ENCODE assay signal across 18 cellular contexts in genomic region chr17:80374039-80374731, GRCh38. TPM values are rescaled to one million over a fixed set of nuclear protein-coding genes. Genes with fewer than 3 reads are reported as not detected.
DNase-seq lines count a peak whose midpoint lies in the region; ATAC-seq, FAIRE-seq and TF ChIP-seq lines count a peak whose summit lies in the region.
"Had no signal": no experiment of that assay in that cellular context is flagged by ENCODE, and none has a peak within 500 bp of the region (broad histone marks: within the 10 kb centered on the region; RNA-seq: fewer than 3 reads in every experiment).

No MANE protein-coding gene starts in this region.

- H3K4me3 ChIP-seq in bronchial epithelial cell (ENCODE audit: low read depth, low read length) = no peak overlapping the region
- H3K4me3 ChIP-seq: MG63, PC-9 had no signal

- peaks cover 21% of the 10 kb centered on the region for H3K36me3 Mint-ChIP-seq in activated naive CD4-positive, alpha-beta T cell treated with anti-CD3 and anti-CD28 coated beads, Interleukin-2, amount 50 U/mL, for 24 hours
- H3K36me3 Mint-ChIP-seq in stimulated activated naive B cell treated with anti-CD40 and anti-IgM and Interleukin-4, amounts not matched to agents 10 μg/mL and 1 μg/mL and 100 μg/mL, for 72 hours = peaks cover 37 to 60% of the 10 kb centered on the region in 2 donors

- DNase-seq in activated naive CD4-positive, alpha-beta T cell treated with Interleukin-2 at 50 U/mL for 16 hours = no peak
- DNase-seq in bronchial epithelial cell (ENCODE audit: low read depth) (no peak), mesenteric fat pad (ENCODE audit: low spot score) (peak; percentile 72)
- DNase-seq in stimulated activated naive B cell treated with anti-CD40 and anti-IgM and Interleukin-4, amounts not matched to agents 10 μg/mL and 1 μg/mL and 100 μg/mL, for 72 hours = no peak
- DNase-seq: Calu3; CD4-positive, alpha-beta memory T cell; DMS53; IMR-90; Karpas-422; MG63; NCI-H1092; NCI-H2081 treated with DMSO at 0.1 percent for 48 hours; NCI-H510A; NCI-H774; PC-9 had no signal

- H3K27ac Mint-ChIP-seq in activated naive CD4-positive, alpha-beta T cell treated with anti-CD3 and anti-CD28 coated beads, Interleukin-2, amount 50 U/mL, for 24 hours = peak overlapping the region; percentile 41
- H3K27ac Mint-ChIP-seq in stimulated activated naive B cell treated with anti-CD40 and anti-IgM and Interleukin-4, amounts not matched to agents 10 μg/mL and 1 μg/mL and 100 μg/mL, for 72 hours = peak overlapping the region; percentile 56

- peak; percentile 50 for FAIRE-seq in bronchial epithelial cell (lab: Jason Lieb, UNC)

- no peaks in the 10 kb centered on the region for H3K4me1 Mint-ChIP-seq in activated naive CD4-positive, alpha-beta T cell treated with anti-CD3 and anti-CD28 coated beads, Interleukin-2, amount 50 U/mL, for 24 hours
- H3K4me1 Mint-ChIP-seq in stimulated activated naive B cell treated with anti-CD40 and anti-IgM and Interleukin-4, amounts not matched to agents 10 μg/mL and 1 μg/mL and 100 μg/mL, for 72 hours = peaks cover 9 to 13% of the 10 kb centered on the region in 2 donors

- TF ChIP-seq CTCF in bronchial epithelial cell (IDR thresholded peaks at IDR 0.05; ENCODE audit: insufficient read depth, low read length, severe bottlenecking) = no peak

- H3K27me3 Mint-ChIP-seq in activated naive CD4-positive, alpha-beta T cell treated with anti-CD3 and anti-CD28 coated beads, Interleukin-2, amount 50 U/mL, for 24 hours = no peaks in the 10 kb centered on the region
- H3K27me3 Mint-ChIP-seq in stimulated activated naive B cell treated with anti-CD40 and anti-IgM and Interleukin-4, amounts not matched to agents 10 μg/mL and 1 μg/mL and 100 μg/mL, for 72 hours = no peaks in the 10 kb centered on the region
- H3K27me3 Mint-ChIP-seq: CD4-positive, alpha-beta memory T cell had no signal

- peaks cover 44% of the 10 kb centered on the region for H3K36me3 ChIP-seq in bronchial epithelial cell (ENCODE audit: control insufficient read depth, insufficient read depth, low read length)

- no peaks in the 10 kb centered on the region for H3K27me3 ChIP-seq in bronchial epithelial cell (ENCODE audit: control insufficient read depth, insufficient read depth, low read length)
- H3K27me3 ChIP-seq: MG63 had no signal

- H3K9me3 Mint-ChIP-seq in activated naive CD4-positive, alpha-beta T cell treated with anti-CD3 and anti-CD28 coated beads, Interleukin-2, amount 50 U/mL, for 24 hours = no peaks in the 10 kb centered on the region
- H3K9me3 Mint-ChIP-seq in stimulated activated naive B cell treated with anti-CD40 and anti-IgM and Interleukin-4, amounts not matched to agents 10 μg/mL and 1 μg/mL and 100 μg/mL, for 72 hours = no peaks in the 10 kb centered on the region
- H3K9me3 Mint-ChIP-seq: CD4-positive, alpha-beta memory T cell had no signal

- no peak for ATAC-seq in stimulated activated naive B cell treated with anti-CD40 and anti-IgM and Interleukin-4, amounts not matched to agents 10 μg/mL and 1 μg/mL and 100 μg/mL, for 72 hours (replicated peaks)
- ATAC-seq in HG03095 (IDR thresholded peaks at IDR 0.05; ENCODE audit: unreplicated experiment) = no peak
- ATAC-seq in GM18870 (IDR thresholded peaks at IDR 0.05; ENCODE audit: unreplicated experiment) = no peak

- no peak overlapping the region for H3K4me3 Mint-ChIP-seq in activated naive CD4-positive, alpha-beta T cell treated with anti-CD3 and anti-CD28 coated beads, Interleukin-2, amount 50 U/mL, for 24 hours
- H3K4me3 Mint-ChIP-seq in stimulated activated naive B cell treated with anti-CD40 and anti-IgM and Interleukin-4, amounts not matched to agents 10 μg/mL and 1 μg/mL and 100 μg/mL, for 72 hours = no peak overlapping the region
- H3K4me3 Mint-ChIP-seq: CD4-positive, alpha-beta memory T cell had no signal

RNA-seq across cellular contexts. Expression of gene ENDOV, which starts 40.8 kb away (rescaled TPM):
- total RNA-seq in bronchial epithelial cell (19.5 and 20.6 TPM in 2 replicates), mesenteric fat pad (10.5 TPM)
